ENCODE assay signal across 17 cellular contexts in the genomic region with DNA sequence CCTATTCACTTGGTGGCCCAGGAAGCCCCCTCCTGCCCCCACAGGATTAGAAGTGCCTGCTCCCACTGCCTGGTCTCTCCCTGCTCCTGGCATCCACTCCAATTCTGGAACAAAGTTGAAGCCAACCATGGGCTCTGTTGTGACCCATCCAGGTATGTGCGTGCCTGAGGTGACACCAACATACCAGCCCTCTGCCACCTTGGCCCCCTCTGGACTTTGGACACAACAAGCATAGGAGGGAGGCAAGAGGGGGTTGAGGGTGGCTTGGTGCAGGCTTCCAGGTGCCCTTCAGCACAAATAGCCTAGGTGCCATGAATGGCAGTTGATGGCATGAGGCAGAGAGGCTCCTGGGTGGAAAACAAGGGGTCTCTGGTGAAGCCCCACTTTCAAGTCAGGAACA.
A peak's percentile ranks its signal among the peaks of the same experiment; 100 is the strongest.
DNase-seq lines count a peak whose midpoint lies in the region; ATAC-seq and TF ChIP-seq lines count a peak whose summit lies in the region.
"Had no signal": no experiment of that assay in that cellular context is flagged by ENCODE, and none has a peak within 500 bp of the region (broad histone marks: within the 10 kb centered on the region; RNA-seq: fewer than 3 reads in every experiment).

No MANE protein-coding gene starts in this region.

- DNase-seq in Right ventricle myocardium superior = peak; percentile 26
- DNase-seq in right cardiac atrium = no peak
- DNase-seq in neuronal stem cell (ENCODE audit: low spot score) = no peak
- DNase-seq in upper lobe of left lung = no peak
- DNase-seq in mucosa of descending colon = no peak
- DNase-seq in activated naive CD4-positive, alpha-beta T cell treated with anti-CD3 and anti-CD28 coated beads, Interleukin-2, amount 10 ng/mL, durations not matched to agents 7 days and 5 days = no peak
- DNase-seq: 8988T; ACHN; Caco-2; Calu3; CD4-positive, alpha-beta T cell; CD8-positive, alpha-beta T cell; DMS79 treated with DMSO at 0.1 percent for 48 hours; GF-D8 had no signal

- no peak overlapping the region for H2BK120ac ChIP-seq in neuronal stem cell (ENCODE audit: low read depth, low read length)

- no peak for TF ChIP-seq CTCF in upper lobe of left lung (IDR thresholded peaks at IDR 0.05)
- no peak for TF ChIP-seq CTCF in mucosa of descending colon (IDR thresholded peaks at IDR 0.05)

- no peak overlapping the region for H3K4me3 Mint-ChIP-seq in activated naive CD4-positive, alpha-beta T cell treated with anti-CD3 and anti-CD28 coated beads, Interleukin-2, amount 10 ng/mL, durations not matched to agents 7 days and 5 days
- H3K4me3 Mint-ChIP-seq: CD4-positive, alpha-beta T cell; CD8-positive, alpha-beta T cell had no signal

- TF ChIP-seq POLR2A in upper lobe of left lung (IDR thresholded peaks at IDR 0.05) (no peak), GM18505 (IDR thresholded peaks at IDR 0.05; ENCODE audit: borderline replicate concordance, extremely low read depth, insufficient read depth, insufficient read length) (no peak)

- 91% methylated on average over 1 of the region's 1 CpG for WGBS in right cardiac atrium
- no CpG with 5 or more reads among the region's 1 CpG for WGBS in neuronal stem cell (ENCODE audit: extremely low coverage in 2 of 2, insufficient read length in 2 of 2, insufficient replicate concordance in 1 of 2), 2 donors
- 92% methylated on average over 1 of the region's 1 CpG; no CpG with 5 or more reads in 1 of the 2 donors for WGBS in upper lobe of left lung, 2 donors

- H3K79me1 ChIP-seq in neuronal stem cell (ENCODE audit: low read depth, low read length) = no peaks in the 10 kb centered on the region

- H3K27ac Mint-ChIP-seq in activated naive CD4-positive, alpha-beta T cell treated with anti-CD3 and anti-CD28 coated beads, Interleukin-2, amount 10 ng/mL, durations not matched to agents 7 days and 5 days = no peak overlapping the region
- H3K27ac Mint-ChIP-seq: CD4-positive, alpha-beta T cell; CD8-positive, alpha-beta T cell had no signal

- peak overlapping the region; percentile 8 for H3K18ac ChIP-seq in neuronal stem cell (ENCODE audit: low read length)

- intact Hi-C loops in Right ventricle myocardium superior (cut with DNase I) = no loop called here
- intact Hi-C loops in right cardiac atrium (cut with DNase I) = no loop called here
- intact Hi-C loops in mucosa of descending colon (cut with DNase I, micrococcal nuclease) = no loop called here

- no peak for TF ChIP-seq EP300 in upper lobe of left lung (IDR thresholded peaks at IDR 0.05)

- no peak overlapping the region for H3K14ac ChIP-seq in neuronal stem cell (ENCODE audit: low read length)

- H2BK15ac ChIP-seq in neuronal stem cell (ENCODE audit: low read length) = no peak overlapping the region

- no peak overlapping the region for H2BK12ac ChIP-seq in neuronal stem cell (ENCODE audit: low read length)

- H3K9me3 Mint-ChIP-seq in activated naive CD4-positive, alpha-beta T cell treated with anti-CD3 and anti-CD28 coated beads, Interleukin-2, amount 10 ng/mL, durations not matched to agents 7 days and 5 days = peaks cover 1% of the 10 kb centered on the region

- H4K91ac ChIP-seq in neuronal stem cell (ENCODE audit: low read depth, low read length, poor library complexity) = no peak overlapping the region

- H3K27me3 ChIP-seq in right cardiac atrium (ENCODE audit: control insufficient read depth, insufficient read depth) (no peaks in the 10 kb centered on the region), neuronal stem cell (ENCODE audit: control insufficient read depth in 3 of 3, insufficient read depth in 3 of 3, low read depth in 1 of 3, low read length in 3 of 3) (no peaks in the 10 kb centered on the region), upper lobe of left lung (no peaks in the 10 kb centered on the region)
- H3K27me3 ChIP-seq: BLaER1 treated with 17β-estradiol and CSF1 and Interleukin-3, amounts not matched to agents 10 nM and 100 nM had no signal

- H3K4me3 ChIP-seq in right cardiac atrium (ENCODE audit: low read length) (no peak overlapping the region), neuronal stem cell (ENCODE audit: low read length in 2 of 2) (no peak overlapping the region), upper lobe of left lung (no peak overlapping the region), mucosa of descending colon (no peak overlapping the region)
- H3K4me3 ChIP-seq: BLaER1 treated with 17β-estradiol and CSF1 and Interleukin-3, amounts not matched to agents 10 nM and 100 nM had no signal

- CTCF ChIA-PET in activated naive CD4-positive, alpha-beta T cell treated with anti-CD3 and anti-CD28 coated beads, Interleukin-2, amount 10 ng/mL, durations not matched to agents 7 days and 5 days (lab: Charles Lee) = no interaction called here

- no peak overlapping the region for H3K27ac ChIP-seq in right cardiac atrium (ENCODE audit: low read length)
- no peak overlapping the region for H3K27ac ChIP-seq in neuronal stem cell (replicated peaks; ENCODE audit: low read length)
- no peak overlapping the region for H3K27ac ChIP-seq in upper lobe of left lung
- H3K27ac ChIP-seq: BLaER1 treated with 17β-estradiol and CSF1 and Interleukin-3, amounts not matched to agents 10 nM and 100 nM; C4-2B had no signal

- H3K9me3 ChIP-seq in right cardiac atrium (ENCODE audit: control insufficient read depth, low read length) (no peaks in the 10 kb centered on the region), neuronal stem cell (replicated peaks in 1 of 2; ENCODE audit: control insufficient read depth in 2 of 2, insufficient read depth in 1 of 2, low read depth in 1 of 2, low read length in 2 of 2) (no peaks in the 10 kb centered on the region), upper lobe of left lung (no peaks in the 10 kb centered on the region), mucosa of descending colon (no peaks in the 10 kb centered on the region)
- H3K9me3 ChIP-seq: BLaER1 treated with 17β-estradiol and CSF1 and Interleukin-3, amounts not matched to agents 10 nM and 100 nM; Caco-2 had no signal

- no peaks in the 10 kb centered on the region for H3K4me1 Mint-ChIP-seq in activated naive CD4-positive, alpha-beta T cell treated with anti-CD3 and anti-CD28 coated beads, Interleukin-2, amount 10 ng/mL, durations not matched to agents 7 days and 5 days

- no peak overlapping the region for H3K4me2 ChIP-seq in neuronal stem cell (ENCODE audit: insufficient read depth, low read length, poor library complexity, severe bottlenecking)
- H3K4me2 ChIP-seq: BLaER1 treated with 17β-estradiol and CSF1 and Interleukin-3, amounts not matched to agents 10 nM and 100 nM had no signal

- H2AK5ac ChIP-seq in neuronal stem cell (ENCODE audit: low read depth, low read length) = peak overlapping the region; percentile 21

- no peak overlapping the region for H3K23ac ChIP-seq in neuronal stem cell (ENCODE audit: low read depth, low read length, poor library complexity)

- H2BK5ac ChIP-seq in neuronal stem cell (ENCODE audit: low read length) = no peak overlapping the region

- ATAC-seq in Right ventricle myocardium superior (ENCODE audit: poor library complexity) (no peak), right cardiac atrium (no peak), upper lobe of left lung (ENCODE audit: low FRiP score in 2 of 2) (peak; percentile 34 to 43), mucosa of descending colon (no peak), GM18505 (IDR thresholded peaks at IDR 0.05; ENCODE audit: unreplicated experiment) (no peak)
- ATAC-seq: CD8-positive, alpha-beta T cell had no signal

- H3K4me1 ChIP-seq in right cardiac atrium (ENCODE audit: control insufficient read depth, insufficient read depth, low read length) (no peaks in the 10 kb centered on the region), neuronal stem cell (ENCODE audit: control insufficient read depth in 2 of 2, insufficient read depth in 1 of 2, low read depth in 1 of 2, low read length in 2 of 2) (no peaks in the 10 kb centered on the region), upper lobe of left lung (no peaks in the 10 kb centered on the region), mucosa of descending colon (ENCODE audit: low read depth) (no peaks in the 10 kb centered on the region)
- H3K4me1 ChIP-seq: BLaER1 treated with 17β-estradiol and CSF1 and Interleukin-3, amounts not matched to agents 10 nM and 100 nM; Caco-2 had no signal

- no peaks in the 10 kb centered on the region for H3K27me3 Mint-ChIP-seq in activated naive CD4-positive, alpha-beta T cell treated with anti-CD3 and anti-CD28 coated beads, Interleukin-2, amount 10 ng/mL, durations not matched to agents 7 days and 5 days
- H3K27me3 Mint-ChIP-seq: CD4-positive, alpha-beta T cell had no signal

- H3K36me3 ChIP-seq in neuronal stem cell (replicated peaks in 1 of 2; ENCODE audit: control insufficient read depth in 2 of 2, insufficient read depth in 2 of 2, low read length in 2 of 2) = no peaks in the 10 kb centered on the region
- H3K36me3 ChIP-seq in upper lobe of left lung = no peaks in the 10 kb centered on the region
- H3K36me3 ChIP-seq in mucosa of descending colon (ENCODE audit: low read depth) = no peaks in the 10 kb centered on the region
- H3K36me3 ChIP-seq: BLaER1 treated with 17β-estradiol and CSF1 and Interleukin-3, amounts not matched to agents 10 nM and 100 nM had no signal

- no peak overlapping the region for H3K9ac ChIP-seq in neuronal stem cell (ENCODE audit: low read depth, low read length, poor library complexity)
- H3K9ac ChIP-seq: BLaER1 treated with 17β-estradiol and CSF1 and Interleukin-3, amounts not matched to agents 10 nM and 100 nM had no signal

- no peak overlapping the region for H3K4ac ChIP-seq in neuronal stem cell (ENCODE audit: low read length)

- no peaks in the 10 kb centered on the region for H3K36me3 Mint-ChIP-seq in activated naive CD4-positive, alpha-beta T cell treated with anti-CD3 and anti-CD28 coated beads, Interleukin-2, amount 10 ng/mL, durations not matched to agents 7 days and 5 days
- H3K36me3 Mint-ChIP-seq: CD8-positive, alpha-beta T cell had no signal

- no peak overlapping the region for H2AFZ ChIP-seq in neuronal stem cell (ENCODE audit: low read length)

- no peak overlapping the region for H4K8ac ChIP-seq in neuronal stem cell (ENCODE audit: low read depth, low read length)

Comparison
In these comparisons a context has a peak if more than half of its experiments do, and no peak if none do; other contexts are left out.
1. ATAC-seq: peak in upper lobe of left lung (2 of 2); none in Right ventricle myocardium superior (single experiment), right cardiac atrium (0 of 2), mucosa of descending colon (single experiment) and GM18505 (single experiment).